Comparison of ENCODE assay signal across 33 cellular contexts in genomic region chr5:81069965-81070364, GRCh38.
DNase-seq lines count a peak whose midpoint lies in the region; ATAC-seq, FAIRE-seq and TF ChIP-seq lines count a peak whose summit lies in the region.
"Had no signal": no experiment of that assay in that cellular context is flagged by ENCODE, and none has a peak within 500 bp of the region (broad histone marks: within the 10 kb centered on the region; RNA-seq: fewer than 3 reads in every experiment).

No MANE protein-coding gene starts in this region.

- no peak for TF ChIP-seq POLR2A in HepG2 (IDR thresholded peaks at IDR 0.05; ENCODE audit: insufficient read depth in 1 of 2, low read depth in 2 of 2, low read length in 2 of 2)

- TF ChIP-seq EP300 in HepG2 (IDR thresholded peaks at IDR 0.05; ENCODE audit: low read depth in 2 of 2, low read length in 2 of 2) (no peak), HepG2 (CRISPR knock-in tag; IDR thresholded peaks at IDR 0.05; ENCODE audit: borderline replicate concordance) (no peak)

- no peak overlapping the region for H2BK15ac ChIP-seq in mesenchymal stem cell (ENCODE audit: low read depth, poor library complexity, severe bottlenecking)

- H3K14ac ChIP-seq in mesenchymal stem cell (ENCODE audit: low read length in 2 of 2) = no peak overlapping the region

- H3K36me3 Mint-ChIP-seq in chondrocyte (ENCODE audit: low read depth) = no peaks in the 10 kb centered on the region
- H3K36me3 Mint-ChIP-seq: CD14-positive monocyte had no signal

- in situ Hi-C loops in HepG2 (cut with HindIII; ENCODE audit: extremely low pct_ligation_motif_present, low pct_unique_long_range_greater_than_20kb) = no loop called here

- H3K4ac ChIP-seq in mesenchymal stem cell (ENCODE audit: low read depth in 1 of 2, low read length in 2 of 2) = peak overlapping the region in 1 of 2 experiments; percentile 31

- H3K4me3 ChIP-seq in HepG2 (replicated peaks in 1 of 3; ENCODE audit: insufficient read depth in 1 of 3, low read depth in 2 of 3, low read length in 3 of 3) = no peak overlapping the region
- no peak overlapping the region for H3K4me3 ChIP-seq in mesenchymal stem cell (ENCODE audit: insufficient read depth in 1 of 2, low read depth in 1 of 2, low read length in 2 of 2)
- H3K4me3 ChIP-seq in small intestine (ENCODE audit: low read depth in 1 of 2, low read length in 2 of 2) = no peak overlapping the region
- H3K4me3 ChIP-seq: A549; BLaER1; BLaER1 treated with 17β-estradiol and CSF1 and Interleukin-3, amounts not matched to agents 10 nM and 100 nM had no signal

- no peaks in the 10 kb centered on the region for H3K9me3 ChIP-seq in HepG2 (ENCODE audit: low read length)
- H3K9me3 ChIP-seq in mesenchymal stem cell (ENCODE audit: control insufficient read depth, low read length) = peaks cover under 1% of the 10 kb centered on the region
- no peaks in the 10 kb centered on the region for H3K9me3 ChIP-seq in small intestine (ENCODE audit: control insufficient read depth, low read depth)
- H3K9me3 ChIP-seq: A549; BE2C; BLaER1; BLaER1 treated with 17β-estradiol and CSF1 and Interleukin-3, amounts not matched to agents 10 nM and 100 nM; Caco-2 had no signal

- no peak for FAIRE-seq in HepG2 (lab: Jason Lieb, UNC)
- FAIRE-seq in small intestine (lab: Jason Lieb, UNC) = no peak
- FAIRE-seq: A204.1, A549, D721Med had no signal

- H3K27ac ChIP-seq in HepG2 (ENCODE audit: extremely low read length, insufficient read depth, low read length) = no peak overlapping the region
- H3K27ac ChIP-seq in mesenchymal stem cell (ENCODE audit: low read length, poor library complexity, severe bottlenecking) = no peak overlapping the region
- no peak overlapping the region for H3K27ac ChIP-seq in small intestine (ENCODE audit: low read depth in 1 of 2, low read length in 1 of 2)
- H3K27ac ChIP-seq: 22Rv1; A549; BLaER1; BLaER1 treated with 17β-estradiol and CSF1 and Interleukin-3, amounts not matched to agents 10 nM and 100 nM; C4-2B had no signal

- H4K20me1 ChIP-seq in HepG2 (ENCODE audit: insufficient read depth, low read length) = no peaks in the 10 kb centered on the region
- H4K20me1 ChIP-seq: BLaER1; BLaER1 treated with 17β-estradiol and CSF1 and Interleukin-3, amounts not matched to agents 10 nM and 100 nM had no signal

- no peak for DNase-seq in HepG2 (ENCODE audit: low spot score)
- DNase-seq in mesenchymal stem cell = no peak
- DNase-seq in small intestine = no peak
- no peak for DNase-seq in chondrocyte (ENCODE audit: low spot score)
- DNase-seq: 8988T; ACHN; AML-193; BE2C; C1 segment of cervical spinal cord; Caco-2; Calu3; CD4-positive, alpha-beta memory T cell; CD4-positive, alpha-beta T cell; CD4-positive, CD25-positive, alpha-beta regulatory T cell; CD8-positive, alpha-beta memory T cell; CD8-positive, alpha-beta T cell; COR-L47; DMS 273 treated with DMSO at 0.1 percent for 48 hours; DMS153; DMS53; DMS79; DMS79 treated with DMSO at 0.1 percent for 48 hours; DND-41; EL had no signal

- intact Hi-C loops in HepG2 (cut with micrococcal nuclease; ENCODE audit: unreplicated experiment) = no loop called here

- H3K79me1 ChIP-seq in mesenchymal stem cell (replicated peaks; ENCODE audit: low read length, poor library complexity, severe bottlenecking) = no peaks in the 10 kb centered on the region

- no peak overlapping the region for H2BK5ac ChIP-seq in mesenchymal stem cell (ENCODE audit: low read depth, low read length, poor library complexity, severe bottlenecking)

- no peak overlapping the region for H4K91ac ChIP-seq in mesenchymal stem cell (ENCODE audit: low read length)

- no peak overlapping the region for H3K23ac ChIP-seq in mesenchymal stem cell (ENCODE audit: low read length in 2 of 2)

- TF ChIP-seq RAD21 in HepG2 (CRISPR knock-in tag; IDR thresholded peaks at IDR 0.05) = no peak

- POLR2A ChIA-PET in HepG2 (lab: Yijun Ruan, JAX) = no interaction called here

- H4K8ac ChIP-seq in mesenchymal stem cell (ENCODE audit: low read length) = peak overlapping the region; percentile 25

- H2AFZ ChIP-seq in HepG2 (ENCODE audit: low read length) (no peak overlapping the region), mesenchymal stem cell (ENCODE audit: low read depth, low read length) (no peak overlapping the region)

- no peak overlapping the region for H2AK5ac ChIP-seq in mesenchymal stem cell (ENCODE audit: low read length, severe bottlenecking)

- ATAC-seq in HepG2 = peak; percentile 46; the same call in 2 of the 3 replicates
- ATAC-seq: A549; CD8-positive, alpha-beta T cell had no signal

- TF ChIP-seq CTCF in HepG2 (CRISPR knock-in tag; IDR thresholded peaks at IDR 0.05) (no peak), chondrocyte (IDR thresholded peaks at IDR 0.05) (no peak)

- no peak overlapping the region for H3K9ac ChIP-seq in HepG2 (ENCODE audit: insufficient read depth, low read depth, low read length)
- no peak overlapping the region for H3K9ac ChIP-seq in mesenchymal stem cell (ENCODE audit: low read length)
- H3K9ac ChIP-seq: BLaER1; BLaER1 treated with 17β-estradiol and CSF1 and Interleukin-3, amounts not matched to agents 10 nM and 100 nM had no signal

- no peak overlapping the region for H3K4me3 Mint-ChIP-seq in chondrocyte (ENCODE audit: unreplicated experiment)
- H3K4me3 Mint-ChIP-seq: B cell; CD14-positive monocyte; CD4-positive, alpha-beta memory T cell; CD4-positive, alpha-beta T cell; CD4-positive, CD25-positive, alpha-beta regulatory T cell; CD8-positive, alpha-beta memory T cell; CD8-positive, alpha-beta T cell had no signal

- no peak overlapping the region for H3K27ac Mint-ChIP-seq in chondrocyte (ENCODE audit: unreplicated experiment)
- H3K27ac Mint-ChIP-seq: B cell; CD14-positive monocyte; CD4-positive, alpha-beta memory T cell; CD4-positive, alpha-beta T cell; CD4-positive, CD25-positive, alpha-beta regulatory T cell; CD8-positive, alpha-beta T cell had no signal

- H3K27me3 Mint-ChIP-seq in chondrocyte (ENCODE audit: low read depth) = peaks cover 6% of the 10 kb centered on the region
- H3K27me3 Mint-ChIP-seq: CD4-positive, alpha-beta memory T cell; CD4-positive, alpha-beta T cell had no signal

- H3K4me1 ChIP-seq in HepG2 (ENCODE audit: insufficient read depth, low read length) (no peaks in the 10 kb centered on the region; the same call in 1 of the 2 replicates), mesenchymal stem cell (ENCODE audit: control insufficient read depth, insufficient read depth, low read depth, low read length) (no peaks in the 10 kb centered on the region), small intestine (ENCODE audit: control insufficient read depth in 2 of 2, insufficient read depth in 1 of 2, low read depth in 1 of 2, low read length in 1 of 2) (no peaks in the 10 kb centered on the region)
- H3K4me1 ChIP-seq: A549; BE2C; BLaER1; BLaER1 treated with 17β-estradiol and CSF1 and Interleukin-3, amounts not matched to agents 10 nM and 100 nM; Caco-2 had no signal

- no peak overlapping the region for H3K18ac ChIP-seq in mesenchymal stem cell (ENCODE audit: low read depth in 1 of 2, low read length in 2 of 2)

- no TSS peak for BruUV-seq in HepG2 (replicated peaks; lab: Mats Ljungman, UMichigan)

- H2BK12ac ChIP-seq in mesenchymal stem cell (ENCODE audit: low read length in 2 of 2) = no peak overlapping the region

- H3K79me2 ChIP-seq in HepG2 (ENCODE audit: insufficient read depth, low read length) = peaks cover 4% of the 10 kb centered on the region

- H3K4me2 ChIP-seq in HepG2 (ENCODE audit: low read depth, low read length) = no peak overlapping the region
- no peak overlapping the region for H3K4me2 ChIP-seq in mesenchymal stem cell (ENCODE audit: low read length, poor library complexity, severe bottlenecking)
- H3K4me2 ChIP-seq: A549; BLaER1; BLaER1 treated with 17β-estradiol and CSF1 and Interleukin-3, amounts not matched to agents 10 nM and 100 nM had no signal

- WGBS in HepG2 (ENCODE audit: low lambda C conversion rate) = 97% methylated on average over 3 of the region's 4 CpGs
- 98% methylated on average over 3 of the region's 4 CpGs for WGBS in mesenchymal stem cell
- 90 to 97% (median 95%) methylated on average over 4 of the region's 4 CpGs for WGBS in small intestine, 3 donors

- no peaks in the 10 kb centered on the region for H3K4me1 Mint-ChIP-seq in chondrocyte (ENCODE audit: low read depth)
- H3K4me1 Mint-ChIP-seq: B cell, CD14-positive monocyte had no signal

- H2BK120ac ChIP-seq in mesenchymal stem cell (ENCODE audit: low read depth, low read length) = no peak overlapping the region

- no peaks in the 10 kb centered on the region for H3K9me3 Mint-ChIP-seq in chondrocyte (ENCODE audit: low read depth)
- H3K9me3 Mint-ChIP-seq: CD4-positive, alpha-beta memory T cell; CD4-positive, alpha-beta T cell; CD8-positive, alpha-beta memory T cell; CD8-positive, alpha-beta T cell had no signal

- H3K36me3 ChIP-seq in HepG2 (replicated peaks in 1 of 2; ENCODE audit: control insufficient read depth in 1 of 2, insufficient read depth in 2 of 2, low read length in 2 of 2) = peaks cover 14 to 55% of the 10 kb centered on the region in 2 experiments
- H3K36me3 ChIP-seq in mesenchymal stem cell (ENCODE audit: control insufficient read depth in 1 of 2, insufficient read depth in 2 of 2, low read depth in 1 of 2, low read length in 2 of 2) = no peaks in the 10 kb centered on the region
- peaks cover 0 to 2% of the 10 kb centered on the region in 2 donors for H3K36me3 ChIP-seq in small intestine (ENCODE audit: control insufficient read depth in 2 of 2, insufficient read depth in 2 of 2, low read length in 2 of 2)
- H3K36me3 ChIP-seq: BE2C; BLaER1; BLaER1 treated with 17β-estradiol and CSF1 and Interleukin-3, amounts not matched to agents 10 nM and 100 nM had no signal

- H3K27me3 ChIP-seq in HepG2 (ENCODE audit: control insufficient read depth in 1 of 2, insufficient read depth in 2 of 2, low read length in 2 of 2) (no peaks in the 10 kb centered on the region), mesenchymal stem cell (ENCODE audit: control insufficient read depth in 1 of 2, insufficient read depth in 1 of 2, low read length in 2 of 2) (no peaks in the 10 kb centered on the region), small intestine (ENCODE audit: control insufficient read depth in 2 of 2, insufficient read depth in 2 of 2, low read length in 2 of 2) (no peaks in the 10 kb centered on the region)
- H3K27me3 ChIP-seq: BE2C; BLaER1; BLaER1 treated with 17β-estradiol and CSF1 and Interleukin-3, amounts not matched to agents 10 nM and 100 nM had no signal

- CTCF ChIA-PET in HepG2 (lab: Yijun Ruan, JAX; ENCODE audit: low intra/inter-chr PET ratio, low total read pairs) = no interaction called here

TF ChIP-seq in HepG2, 621 proteins besides CTCF, POLR2A, EP300 and RAD21 (continues in another document):
- TF ChIP-seq ZBTB1 (CRISPR knock-in tag; IDR thresholded peaks at IDR 0.05; ENCODE audit: borderline replicate concordance) (no peak), BHLHE40 (IDR thresholded peaks at IDR 0.05; ENCODE audit: low read length) (no peak), FOXP1 (IDR thresholded peaks at IDR 0.05) (no peak), FOXP1 (CRISPR knock-in tag; IDR thresholded peaks at IDR 0.05) (no peak), ATF7-NPFF (CRISPR knock-in tag; IDR thresholded peaks at IDR 0.05; ENCODE audit: low read depth) (no peak), FOXA1 (IDR thresholded peaks at IDR 0.05) (no peak), FOXA1 (CRISPR knock-in tag; IDR thresholded peaks at IDR 0.05) (no peak), SRSF9 (IDR thresholded peaks at IDR 0.05; ENCODE audit: borderline replicate concordance, insufficient read depth, low read depth, low read length, poor library complexity, severe bottlenecking) (no peak)
